Comparison of ENCODE assay signal across 9 cellular contexts in the genomic region with DNA sequence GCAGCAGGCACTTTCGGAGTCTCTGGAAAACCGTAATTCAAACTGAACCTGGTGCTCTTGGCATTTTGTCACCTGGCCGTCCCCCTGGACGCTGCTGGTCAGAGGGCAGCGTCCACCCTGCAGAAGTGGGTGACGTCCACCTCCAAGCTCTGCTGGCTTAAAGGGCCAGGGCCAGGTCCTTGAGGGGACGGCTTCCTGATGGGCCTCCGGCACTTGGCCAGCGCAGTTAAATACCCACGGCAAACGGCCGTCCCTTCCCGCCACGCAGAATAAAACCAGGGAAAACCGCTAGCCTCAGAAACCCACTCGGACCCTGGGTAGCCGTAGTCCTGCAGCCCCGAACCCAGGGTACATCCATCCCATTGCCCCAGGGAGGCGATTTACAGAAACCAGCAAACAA.
DNase-seq lines count a peak whose midpoint lies in the region; ATAC-seq and TF ChIP-seq lines count a peak whose summit lies in the region.
"Had no signal": no experiment of that assay in that cellular context is flagged by ENCODE, and none has a peak within 500 bp of the region (broad histone marks: within the 10 kb centered on the region; RNA-seq: fewer than 3 reads in every experiment).

No MANE protein-coding gene starts in this region.

- peaks cover 19% of the 10 kb centered on the region for H3K36me3 Mint-ChIP-seq in T-helper 2 cell treated with Interferon-gamma antibody and Interleukin-4, amounts not matched to agents 5 μg/mL and 100 μg/mL, for 36 hours (ENCODE audit: low read depth)
- peaks cover 64% of the 10 kb centered on the region for H3K36me3 Mint-ChIP-seq in activated CD8-positive, alpha-beta T cell treated with anti-CD3 and anti-CD28 coated beads for 36 hours (ENCODE audit: low read depth)
- H3K36me3 Mint-ChIP-seq in immature natural killer cell, result peaks cover 0 to 5% (median 3%) of the 10 kb centered on the region in 3 donors

- no peak for ATAC-seq in activated CD8-positive, alpha-beta T cell treated with anti-CD3 and anti-CD28 coated beads for 36 hours
- no peak for ATAC-seq in stimulated activated naive CD8-positive, alpha-beta T cell treated with anti-CD3 and anti-CD28 coated beads, Interleukin-15, amount 100 ng/mL, for 72 hours
- ATAC-seq in GM18909 (IDR thresholded peaks at IDR 0.05; ENCODE audit: poor library complexity, unreplicated experiment) (no peak), GM21737 (IDR thresholded peaks at IDR 0.05; ENCODE audit: unreplicated experiment) (no peak), HG02642 (IDR thresholded peaks at IDR 0.05; ENCODE audit: poor library complexity, unreplicated experiment) (no peak)

- CTCF ChIA-PET in activated CD8-positive, alpha-beta T cell treated with anti-CD3 and anti-CD28 coated beads for 36 hours (lab: Charles Lee), result interaction anchor here (0.6 to 1.1 kb wide), 3 partner anchors 16 to 70 kb away, joined by 3 to 4 read pairs (median 3); no protein-coding TSS in a partner anchor

- H3K27ac Mint-ChIP-seq in T-helper 2 cell treated with Interferon-gamma antibody and Interleukin-4, amounts not matched to agents 5 μg/mL and 100 μg/mL, for 36 hours, result peak overlapping the region; percentile 86
- peak overlapping the region; percentile 100 for H3K27ac Mint-ChIP-seq in activated CD8-positive, alpha-beta T cell treated with anti-CD3 and anti-CD28 coated beads for 36 hours
- peak overlapping the region; percentile 45 to 100 (median 100) for H3K27ac Mint-ChIP-seq in immature natural killer cell
- H3K27ac Mint-ChIP-seq in stimulated activated naive CD8-positive, alpha-beta T cell treated with anti-CD3 and anti-CD28 coated beads, Interleukin-15, amount 100 ng/mL, for 72 hours, result peak overlapping the region; percentile 95 to 100

- DNase-seq in T-helper 2 cell treated with Interferon-gamma antibody and Interleukin-4, amounts not matched to agents 5 μg/mL and 100 μg/mL, for 36 hours (ENCODE audit: low spot score), result no peak
- no peak for DNase-seq in T-helper 2 cell
- DNase-seq in activated CD8-positive, alpha-beta T cell treated with anti-CD3 and anti-CD28 coated beads for 36 hours, result no peak
- DNase-seq in immature natural killer cell, result no peak
- no peak for DNase-seq in stimulated activated naive CD8-positive, alpha-beta T cell treated with anti-CD3 and anti-CD28 coated beads, Interleukin-15, amount 100 ng/mL, for 72 hours
- DNase-seq: NCI-H2171 treated with DMSO at 0.1 percent for 48 hours had no signal

- no peaks in the 10 kb centered on the region for H3K9me3 Mint-ChIP-seq in T-helper 2 cell treated with Interferon-gamma antibody and Interleukin-4, amounts not matched to agents 5 μg/mL and 100 μg/mL, for 36 hours
- peaks cover 3% of the 10 kb centered on the region for H3K9me3 Mint-ChIP-seq in activated CD8-positive, alpha-beta T cell treated with anti-CD3 and anti-CD28 coated beads for 36 hours
- peaks cover 0 to 3% (median under 1%) of the 10 kb centered on the region in 6 donors for H3K9me3 Mint-ChIP-seq in immature natural killer cell
- H3K9me3 Mint-ChIP-seq in stimulated activated naive CD8-positive, alpha-beta T cell treated with anti-CD3 and anti-CD28 coated beads, Interleukin-15, amount 100 ng/mL, for 72 hours, result peaks cover 0 to 2% of the 10 kb centered on the region in 2 donors

- H3K27me3 Mint-ChIP-seq in T-helper 2 cell treated with Interferon-gamma antibody and Interleukin-4, amounts not matched to agents 5 μg/mL and 100 μg/mL, for 36 hours (ENCODE audit: low read depth), result no peaks in the 10 kb centered on the region
- no peaks in the 10 kb centered on the region for H3K27me3 Mint-ChIP-seq in activated CD8-positive, alpha-beta T cell treated with anti-CD3 and anti-CD28 coated beads for 36 hours
- peaks cover 17 to 19% (median 18%) of the 10 kb centered on the region in 3 donors for H3K27me3 Mint-ChIP-seq in immature natural killer cell (ENCODE audit: low read depth in 3 of 3)
- H3K27me3 Mint-ChIP-seq in stimulated activated naive CD8-positive, alpha-beta T cell treated with anti-CD3 and anti-CD28 coated beads, Interleukin-15, amount 100 ng/mL, for 72 hours, result no peaks in the 10 kb centered on the region

- intact Hi-C loops in activated CD8-positive, alpha-beta T cell treated with anti-CD3 and anti-CD28 coated beads for 36 hours (cut with micrococcal nuclease), result no loop called here

- no peak for TF ChIP-seq CTCF in activated CD8-positive, alpha-beta T cell treated with anti-CD3 and anti-CD28 coated beads for 36 hours (IDR thresholded peaks at IDR 0.05)

- H3K4me1 Mint-ChIP-seq in T-helper 2 cell treated with Interferon-gamma antibody and Interleukin-4, amounts not matched to agents 5 μg/mL and 100 μg/mL, for 36 hours (ENCODE audit: low read depth), result peaks cover 31% of the 10 kb centered on the region
- H3K4me1 Mint-ChIP-seq in activated CD8-positive, alpha-beta T cell treated with anti-CD3 and anti-CD28 coated beads for 36 hours (ENCODE audit: low read depth), result peaks cover 63% of the 10 kb centered on the region
- peaks cover 56 to 65% of the 10 kb centered on the region in 2 donors for H3K4me1 Mint-ChIP-seq in immature natural killer cell
- peaks cover 99% of the 10 kb centered on the region for H3K4me1 Mint-ChIP-seq in stimulated activated naive CD8-positive, alpha-beta T cell treated with anti-CD3 and anti-CD28 coated beads, Interleukin-15, amount 100 ng/mL, for 72 hours

- H3K4me3 Mint-ChIP-seq in T-helper 2 cell treated with Interferon-gamma antibody and Interleukin-4, amounts not matched to agents 5 μg/mL and 100 μg/mL, for 36 hours, result peak overlapping the region; percentile 49
- peak overlapping the region; percentile 80 for H3K4me3 Mint-ChIP-seq in activated CD8-positive, alpha-beta T cell treated with anti-CD3 and anti-CD28 coated beads for 36 hours
- H3K4me3 Mint-ChIP-seq in immature natural killer cell, result peak overlapping the region in 2 of 5 donors; percentile 81 to 82
- peak overlapping the region; percentile 98 for H3K4me3 Mint-ChIP-seq in stimulated activated naive CD8-positive, alpha-beta T cell treated with anti-CD3 and anti-CD28 coated beads, Interleukin-15, amount 100 ng/mL, for 72 hours

- POLR2A ChIA-PET in activated CD8-positive, alpha-beta T cell treated with anti-CD3 and anti-CD28 coated beads for 36 hours (lab: Charles Lee), result interaction anchor here (0.6 to 7.6 kb wide), 6 partner anchors 9 to 586 kb away, joined by 3 to 116 read pairs (median 16); partner anchors contain the start of genes DNAAF5 and PRKAR1B
